16 cellular contexts compared by ENCODE assay signal in genomic region chr12:94677778-94678177, GRCh38. TPM values are rescaled to one million over a fixed set of nuclear protein-coding genes. Genes with fewer than 3 reads are reported as not detected.
DNase-seq lines count a peak whose midpoint lies in the region; ATAC-seq, FAIRE-seq and TF ChIP-seq lines count a peak whose summit lies in the region.
"Had no signal": no experiment of that assay in that cellular context is flagged by ENCODE, and none has a peak within 500 bp of the region (broad histone marks: within the 10 kb centered on the region; RNA-seq: fewer than 3 reads in every experiment).

No MANE protein-coding gene starts in this region.

- no peak overlapping the region for H2AFZ ChIP-seq in HepG2 (ENCODE audit: low read length)

- peaks cover 0 to 6% (median 3%) of the 10 kb centered on the region in 7 donors for H3K9me3 Mint-ChIP-seq in CD14-positive monocyte
- H3K9me3 Mint-ChIP-seq in memory B cell = no peaks in the 10 kb centered on the region
- H3K9me3 Mint-ChIP-seq in progenitor cell of endocrine pancreas (ENCODE audit: low read depth) = peaks cover 4% of the 10 kb centered on the region

- peak; percentile 40 for ATAC-seq in GM19463 (IDR thresholded peaks at IDR 0.05; ENCODE audit: unreplicated experiment)
- no peak for ATAC-seq in memory B cell (ENCODE audit: low read depth)
- no peak for ATAC-seq in HepG2
- ATAC-seq: naive thymus-derived CD8-positive, alpha-beta T cell had no signal

- H3K36me3 Mint-ChIP-seq in CD14-positive monocyte = peaks cover 3 to 10% of the 10 kb centered on the region in 2 donors
- H3K36me3 Mint-ChIP-seq in memory B cell = peaks cover 3% of the 10 kb centered on the region
- H3K36me3 Mint-ChIP-seq in progenitor cell of endocrine pancreas (ENCODE audit: insufficient read depth) = no peaks in the 10 kb centered on the region
- H3K36me3 Mint-ChIP-seq: naive thymus-derived CD8-positive, alpha-beta T cell had no signal

- TF ChIP-seq RAD21 in HepG2 (CRISPR knock-in tag; IDR thresholded peaks at IDR 0.05) = no peak

- no peaks in the 10 kb centered on the region for H3K9me3 ChIP-seq in ovary
- H3K9me3 ChIP-seq in HepG2 (ENCODE audit: low read length) = no peaks in the 10 kb centered on the region
- H3K9me3 ChIP-seq: colonic mucosa had no signal

- POLR2A ChIA-PET in RWPE1 (lab: Yijun Ruan, JAX; ENCODE audit: low non-redundant PET) (no interaction called here), HepG2 (lab: Yijun Ruan, JAX) (no interaction called here)

- DNase-seq in CD14-positive monocyte (ENCODE audit: low spot score) (no peak), RWPE1 (ENCODE audit: low spot score) (peak; percentile 18), memory B cell (ENCODE audit: low spot score in 2 of 2) (no peak), erythroblast (lab: John Stamatoyannopoulos, UW) (no peak), ovary (no peak), HepG2 (ENCODE audit: low spot score) (no peak), progenitor cell of endocrine pancreas (ENCODE audit: low spot score, unreplicated experiment) (no peak)
- DNase-seq: activated naive CD8-positive, alpha-beta T cell treated with anti-CD3 and anti-CD28 coated beads, Interleukin-2, amount 10 ng/mL, durations not matched to agents 7 days and 5 days; colonic mucosa; EL; Kasumi-1; naive thymus-derived CD8-positive, alpha-beta T cell; NCI-H2171 treated with DMSO at 0.1 percent for 48 hours had no signal

- no TSS peak for BruUV-seq in HepG2 (replicated peaks; lab: Mats Ljungman, UMichigan)

- intact Hi-C loops in CD14-positive monocyte (cut with micrococcal nuclease) (loop anchor here (2.0 to 5.0 kb wide), 2 partner anchors 33 to 35 kb away; no protein-coding TSS in a partner anchor), ovary (cut with DNase I) (no loop called here), HepG2 (cut with micrococcal nuclease; ENCODE audit: unreplicated experiment) (no loop called here)

- no peak for FAIRE-seq in HepG2 (lab: Jason Lieb, UNC)
- FAIRE-seq: H54, islet of Langerhans had no signal

- no peaks in the 10 kb centered on the region for H3K27me3 ChIP-seq in ovary
- peaks cover 0 to 2% of the 10 kb centered on the region in 2 experiments; a peak in 2 of 5 replicates for H3K27me3 ChIP-seq in HepG2 (ENCODE audit: control insufficient read depth in 1 of 2, insufficient read depth in 2 of 2, low read length in 2 of 2)
- H3K27me3 ChIP-seq: colonic mucosa had no signal

- WGBS in ovary, 3 donors = 83 to 96% (median 89%) methylated on average over 1 of the region's 1 CpG
- 0% methylated on average over 1 of the region's 1 CpG for WGBS in HepG2 (ENCODE audit: low lambda C conversion rate)

- peaks cover 0 to 6% (median 4%) of the 10 kb centered on the region in 3 donors for H3K27me3 Mint-ChIP-seq in CD14-positive monocyte (ENCODE audit: low read depth in 3 of 3)
- H3K27me3 Mint-ChIP-seq in memory B cell = no peaks in the 10 kb centered on the region
- no peaks in the 10 kb centered on the region for H3K27me3 Mint-ChIP-seq in progenitor cell of endocrine pancreas

- H3K27ac ChIP-seq in RWPE1 (no peak overlapping the region), ovary (no peak overlapping the region), HepG2 (ENCODE audit: extremely low read length, insufficient read depth, low read length) (no peak overlapping the region)
- H3K27ac ChIP-seq: colonic mucosa had no signal

- in situ Hi-C loops in HepG2 (cut with HindIII; ENCODE audit: extremely low pct_ligation_motif_present, low pct_unique_long_range_greater_than_20kb) = no loop called here

- no peaks in the 10 kb centered on the region for H4K20me1 ChIP-seq in HepG2 (ENCODE audit: insufficient read depth, low read length)

- H3K79me2 ChIP-seq in HepG2 (ENCODE audit: insufficient read depth, low read length) = no peaks in the 10 kb centered on the region

- H3K4me1 Mint-ChIP-seq in CD14-positive monocyte (peaks cover 65% of the 10 kb centered on the region), memory B cell (peaks cover 31% of the 10 kb centered on the region), progenitor cell of endocrine pancreas (ENCODE audit: low read depth) (peaks cover 12% of the 10 kb centered on the region)

- H3K4me1 ChIP-seq in ovary (ENCODE audit: insufficient read depth) = peaks cover 8% of the 10 kb centered on the region
- no peaks in the 10 kb centered on the region for H3K4me1 ChIP-seq in HepG2 (ENCODE audit: insufficient read depth, low read length)
- H3K4me1 ChIP-seq: colonic mucosa had no signal

- CTCF ChIA-PET in RWPE1 (lab: Yijun Ruan, JAX) (interaction anchor here (0.6 kb wide), 1 partner anchor 162 kb away, joined by 3 read pairs; no protein-coding TSS in a partner anchor), HepG2 (lab: Yijun Ruan, JAX; ENCODE audit: low intra/inter-chr PET ratio, low total read pairs) (no interaction called here)

- H3K4me3 Mint-ChIP-seq in CD14-positive monocyte = no peak overlapping the region
- no peak overlapping the region for H3K4me3 Mint-ChIP-seq in memory B cell
- no peak overlapping the region for H3K4me3 Mint-ChIP-seq in progenitor cell of endocrine pancreas (ENCODE audit: low read depth)
- H3K4me3 Mint-ChIP-seq: activated naive CD8-positive, alpha-beta T cell treated with anti-CD3 and anti-CD28 coated beads, Interleukin-2, amount 10 ng/mL, durations not matched to agents 7 days and 5 days; naive thymus-derived CD8-positive, alpha-beta T cell had no signal

- H3K27ac Mint-ChIP-seq in CD14-positive monocyte (peak overlapping the region in 6 of 7 donors; percentile 31 to 99 (median 98)), memory B cell (peak overlapping the region; percentile 89), progenitor cell of endocrine pancreas (no peak overlapping the region)
- H3K27ac Mint-ChIP-seq: activated naive CD8-positive, alpha-beta T cell treated with anti-CD3 and anti-CD28 coated beads, Interleukin-2, amount 10 ng/mL, durations not matched to agents 7 days and 5 days had no signal

- no peak for TF ChIP-seq CTCF in CD14-positive monocyte (IDR thresholded peaks at IDR 0.05)
- TF ChIP-seq CTCF in RWPE1 (conservative IDR thresholded peaks at IDR 0.05; ENCODE audit: low read depth) = no peak
- no peak for TF ChIP-seq CTCF in ovary (IDR thresholded peaks at IDR 0.05)
- TF ChIP-seq CTCF in HepG2 (CRISPR knock-in tag; IDR thresholded peaks at IDR 0.05) = no peak
- no peak for TF ChIP-seq CTCF in progenitor cell of endocrine pancreas (IDR thresholded peaks at IDR 0.05; ENCODE audit: unreplicated experiment)

- no peak overlapping the region for H3K4me3 ChIP-seq in ovary
- no peak overlapping the region for H3K4me3 ChIP-seq in HepG2 (replicated peaks in 1 of 3; ENCODE audit: insufficient read depth in 1 of 3, low read depth in 2 of 3, low read length in 3 of 3)
- H3K4me3 ChIP-seq: colonic mucosa had no signal

- no peak overlapping the region for H3K4me2 ChIP-seq in HepG2 (ENCODE audit: low read depth, low read length)

- no peak for TF ChIP-seq EP300 in ovary (IDR thresholded peaks at IDR 0.05)
- TF ChIP-seq EP300 in HepG2 (IDR thresholded peaks at IDR 0.05; ENCODE audit: low read depth in 2 of 2, low read length in 2 of 2) = no peak
- TF ChIP-seq EP300 in HepG2 (CRISPR knock-in tag; IDR thresholded peaks at IDR 0.05; ENCODE audit: borderline replicate concordance) = no peak

- H3K36me3 ChIP-seq in ovary (no peaks in the 10 kb centered on the region), HepG2 (replicated peaks in 1 of 2; ENCODE audit: control insufficient read depth in 1 of 2, insufficient read depth in 2 of 2, low read length in 2 of 2) (no peaks in the 10 kb centered on the region)
- H3K36me3 ChIP-seq: colonic mucosa had no signal

- no peak for TF ChIP-seq POLR2A in erythroblast (IDR thresholded peaks at IDR 0.05; ENCODE audit: low read length)
- TF ChIP-seq POLR2A in ovary (IDR thresholded peaks at IDR 0.05) = no peak
- TF ChIP-seq POLR2A in HepG2 (IDR thresholded peaks at IDR 0.05; ENCODE audit: insufficient read depth in 1 of 2, low read depth in 2 of 2, low read length in 2 of 2) = no peak

- H3K9ac ChIP-seq in HepG2 (ENCODE audit: insufficient read depth, low read depth, low read length) = no peak overlapping the region

TF ChIP-seq in HepG2, 621 proteins besides CTCF, POLR2A, EP300 and RAD21 (continues in another document):
- TF ChIP-seq IKZF1 (IDR thresholded peaks at IDR 0.05) = no peak
- no peak for TF ChIP-seq MYC (CRISPR knock-in tag; IDR thresholded peaks at IDR 0.05; ENCODE audit: borderline replicate concordance)
- TF ChIP-seq JUN (CRISPR knock-in tag; IDR thresholded peaks at IDR 0.05) = no peak
- TF ChIP-seq MATR3 (CRISPR knock-in tag; IDR thresholded peaks at IDR 0.05) = no peak
- TF ChIP-seq ZNF615 (CRISPR knock-in tag; IDR thresholded peaks at IDR 0.05; ENCODE audit: borderline replicate concordance) = no peak
- no peak for TF ChIP-seq ZNF780A (CRISPR knock-in tag; IDR thresholded peaks at IDR 0.05)

RNA-seq across cellular contexts. Expression of gene TMCC3, which starts 27.4 kb away (rescaled TPM):
- 10 to 100 TPM in 1 of 2 donors, 1 to 10 TPM in 1; 7.1 to 14.7 TPM for polyA plus RNA-seq in CD14-positive monocyte
- 10 to 100 TPM in 4 of 7 donors, 1 to 10 TPM in 3; 4.8 to 24.6 (median 11.1) TPM for total RNA-seq in ovary
- polyA plus RNA-seq in ovary = 1 to 10 TPM; 7.4 to 9.6 TPM
- total RNA-seq in HepG2 (2016; rRNA removed; fragmentation: Illumina TruSeq; extraction: Trizol) = not detected in 2 replicates
- total RNA-seq in HepG2 (2016; cell fraction: cytosol; rRNA removed; fragmentation: Illumina TruSeq; extraction: Trizol; ENCODE audit: low read depth) = not detected in 2 replicates
- not detected in 2 replicates for total RNA-seq in HepG2 (2016; cell fraction: insoluble cytoplasmic fraction; rRNA removed; fragmentation: Illumina TruSeq; extraction: Trizol)
- total RNA-seq in HepG2 (2016; cell fraction: membrane; rRNA removed; fragmentation: Illumina TruSeq; extraction: Trizol) = not detected in 2 replicates
- total RNA-seq in HepG2 (2016; cell fraction: nucleus; rRNA removed; fragmentation: Illumina TruSeq; extraction: Trizol) = not detected in 2 replicates
- polyA plus RNA-seq in HepG2 (2011; rRNA removed) = not detected in 2 replicates
- 0.01 TPM in 1 of 2 replicates, not detected in the other for polyA plus RNA-seq in HepG2 (2011; cell fraction: cytosol; rRNA removed)
- not detected in 2 replicates for polyA plus RNA-seq in HepG2 (2011; cell fraction: nucleus; rRNA removed)
- polyA plus RNA-seq in HepG2 (2012) = not detected in 2 replicates
- polyA plus RNA-seq in HepG2 (2016; cell fraction: cytosol; fragmentation: Illumina TruSeq; extraction: Trizol; ENCODE audit: low read depth) = not detected in 2 replicates
- polyA plus RNA-seq in HepG2 (2016; cell fraction: insoluble cytoplasmic fraction; fragmentation: Illumina TruSeq; extraction: Trizol; ENCODE audit: low read depth) = not detected in 2 replicates
- polyA plus RNA-seq in HepG2 (2016; cell fraction: membrane; fragmentation: Illumina TruSeq; extraction: Trizol; ENCODE audit: low read depth) = not detected in 2 replicates
- not detected in 2 replicates for polyA plus RNA-seq in HepG2 (2016; cell fraction: nucleus; fragmentation: Illumina TruSeq; extraction: Trizol; ENCODE audit: insufficient read depth, low read depth)
- 0.23 TPM in 1 of 2 replicates, not detected in the other for polyA minus RNA-seq in HepG2 (2011; rRNA and poly(A)+ RNA removed; ENCODE audit: low replicate concordance)
- polyA minus RNA-seq in HepG2 (2011; cell fraction: cytosol; rRNA and poly(A)+ RNA removed) = not detected in 2 replicates
- not detected in 2 replicates for polyA minus RNA-seq in HepG2 (2011; cell fraction: nucleus; rRNA and poly(A)+ RNA removed)
- 15.9 and 18.7 TPM in 2 replicates for total RNA-seq in progenitor cell of endocrine pancreas

Comparison
In these comparisons a context has a peak if more than half of its experiments do, and no peak if none do; other contexts are left out.
1. RNA of gene TMCC3, which starts 27.4 kb away (total RNA-seq): 15.9 to 18.7 TPM in progenitor cell of endocrine pancreas and 4.8 to 24.6 TPM in ovary; not detected in HepG2; every median in the first group is over 4 times any median in the second.
2. intact Hi-C loops: an anchor here in CD14-positive monocyte (2.0 to 5.0 kb wide); none called in ovary and HepG2.